26 cellular contexts compared by ENCODE assay signal in genomic region chr3:143612541-143612940, GRCh38.
"Had no signal": no experiment of that assay in that cellular context is flagged by ENCODE, and none has a peak within 500 bp of the region (broad histone marks: within the 10 kb centered on the region; RNA-seq: fewer than 3 reads in every experiment).

No MANE protein-coding gene starts in this region.

- H3K27ac Mint-ChIP-seq: dendritic cell treated with granulocyte-macrophage colony-stimulating factor and Interleukin-4, amounts not matched to agents 40 ng/mL and 50 ng/mL, for 4 days; endodermal cell; mesothelial cell of epicardium; naive thymus-derived CD4-positive, alpha-beta T cell; nephron; neural progenitor cell; stimulated activated memory B cell treated with anti-CD40 and anti-IgM and Interleukin-4, amounts not matched to agents 10 μg/mL and 1 μg/mL and 100 μg/mL, for 72 hours had no signal

- H3K4me3 Mint-ChIP-seq: dendritic cell treated with granulocyte-macrophage colony-stimulating factor and Interleukin-4, amounts not matched to agents 40 ng/mL and 50 ng/mL, for 4 days; endodermal cell; mesothelial cell of epicardium; naive thymus-derived CD4-positive, alpha-beta T cell; nephron; neural progenitor cell; stimulated activated memory B cell treated with anti-CD40 and anti-IgM and Interleukin-4, amounts not matched to agents 10 μg/mL and 1 μg/mL and 100 μg/mL, for 72 hours had no signal

- H2AFZ ChIP-seq: hepatocyte, neural progenitor cell had no signal

- H3K4me1 Mint-ChIP-seq: mesothelial cell of epicardium; nephron; neural progenitor cell; stimulated activated memory B cell treated with anti-CD40 and anti-IgM and Interleukin-4, amounts not matched to agents 10 μg/mL and 1 μg/mL and 100 μg/mL, for 72 hours had no signal

- H3K27me3 Mint-ChIP-seq: dendritic cell treated with granulocyte-macrophage colony-stimulating factor and Interleukin-4, amounts not matched to agents 40 ng/mL and 50 ng/mL, for 4 days; stimulated activated memory B cell treated with anti-CD40 and anti-IgM and Interleukin-4, amounts not matched to agents 10 μg/mL and 1 μg/mL and 100 μg/mL, for 72 hours had no signal

- H3K27me3 ChIP-seq: colonic mucosa, esophagus muscularis mucosa, foreskin keratinocyte, gastroesophageal sphincter, heart left ventricle, hepatocyte, neural progenitor cell, right atrium auricular region, tibial nerve had no signal

- H3K27ac ChIP-seq: colonic mucosa, esophagus muscularis mucosa, foreskin keratinocyte, gastroesophageal sphincter, heart left ventricle, hepatocyte, neural progenitor cell, prostate gland, right atrium auricular region, thoracic aorta, tibial nerve had no signal

- H3K79me2 ChIP-seq: hepatocyte had no signal

- H3K36me3 ChIP-seq: colonic mucosa, esophagus muscularis mucosa, gastroesophageal sphincter, heart left ventricle, neural progenitor cell, prostate gland, right atrium auricular region, thoracic aorta, tibial nerve had no signal

- H3K36me3 Mint-ChIP-seq: mesothelial cell of epicardium, neural progenitor cell had no signal

- H3K4me3 ChIP-seq: colonic mucosa, esophagus muscularis mucosa, gastroesophageal sphincter, heart left ventricle, hepatocyte, lung, mucosa of descending colon, neural progenitor cell, prostate gland, right atrium auricular region, thoracic aorta, tibial nerve had no signal

- H3K9me3 ChIP-seq: colonic mucosa, esophagus muscularis mucosa, gastroesophageal sphincter, heart left ventricle, mucosa of descending colon, prostate gland, right atrium auricular region, thoracic aorta, tibial nerve had no signal

- H3K9ac ChIP-seq: neural progenitor cell had no signal

- DNase-seq: colonic mucosa; effector CD8-positive, alpha-beta T cell; endodermal cell; heart left ventricle; kidney; mesenchymal stem cell; mucosa of descending colon; naive thymus-derived CD4-positive, alpha-beta T cell; stimulated activated CD4-positive, alpha-beta T cell treated with anti-CD3 and anti-CD28 coated beads, Interleukin-4, amount 100 ng/mL, for 4 hours; stimulated activated naive CD8-positive, alpha-beta T cell treated with anti-CD3 and anti-CD28 coated beads, Interleukin-15, Interleukin-2, amounts not matched to agents 100 U/mL and 50 U/mL, for 24 hours had no signal

- H3K4me1 ChIP-seq: colonic mucosa, esophagus muscularis mucosa, foreskin keratinocyte, gastroesophageal sphincter, heart left ventricle, neural progenitor cell, prostate gland, right atrium auricular region, tibial nerve had no signal

- H3K9me3 Mint-ChIP-seq: dendritic cell treated with granulocyte-macrophage colony-stimulating factor and Interleukin-4, amounts not matched to agents 40 ng/mL and 50 ng/mL, for 4 days; endodermal cell; mesothelial cell of epicardium; naive thymus-derived CD4-positive, alpha-beta T cell; nephron; neural progenitor cell; stimulated activated memory B cell treated with anti-CD40 and anti-IgM and Interleukin-4, amounts not matched to agents 10 μg/mL and 1 μg/mL and 100 μg/mL, for 72 hours had no signal

- ATAC-seq: foreskin keratinocyte; gastroesophageal sphincter; heart left ventricle; left lobe of liver; mucosa of descending colon; naive thymus-derived CD4-positive, alpha-beta T cell; sciatic nerve; stimulated activated memory B cell treated with anti-CD40 and anti-IgM and Interleukin-4, amounts not matched to agents 10 μg/mL and 1 μg/mL and 100 μg/mL, for 72 hours; stimulated activated naive CD8-positive, alpha-beta T cell treated with anti-CD3 and anti-CD28 coated beads, Interleukin-15, Interleukin-2, amounts not matched to agents 100 U/mL and 50 U/mL, for 24 hours had no signal
